ENCODE assay signal across 8 cellular contexts in the genomic region with DNA sequence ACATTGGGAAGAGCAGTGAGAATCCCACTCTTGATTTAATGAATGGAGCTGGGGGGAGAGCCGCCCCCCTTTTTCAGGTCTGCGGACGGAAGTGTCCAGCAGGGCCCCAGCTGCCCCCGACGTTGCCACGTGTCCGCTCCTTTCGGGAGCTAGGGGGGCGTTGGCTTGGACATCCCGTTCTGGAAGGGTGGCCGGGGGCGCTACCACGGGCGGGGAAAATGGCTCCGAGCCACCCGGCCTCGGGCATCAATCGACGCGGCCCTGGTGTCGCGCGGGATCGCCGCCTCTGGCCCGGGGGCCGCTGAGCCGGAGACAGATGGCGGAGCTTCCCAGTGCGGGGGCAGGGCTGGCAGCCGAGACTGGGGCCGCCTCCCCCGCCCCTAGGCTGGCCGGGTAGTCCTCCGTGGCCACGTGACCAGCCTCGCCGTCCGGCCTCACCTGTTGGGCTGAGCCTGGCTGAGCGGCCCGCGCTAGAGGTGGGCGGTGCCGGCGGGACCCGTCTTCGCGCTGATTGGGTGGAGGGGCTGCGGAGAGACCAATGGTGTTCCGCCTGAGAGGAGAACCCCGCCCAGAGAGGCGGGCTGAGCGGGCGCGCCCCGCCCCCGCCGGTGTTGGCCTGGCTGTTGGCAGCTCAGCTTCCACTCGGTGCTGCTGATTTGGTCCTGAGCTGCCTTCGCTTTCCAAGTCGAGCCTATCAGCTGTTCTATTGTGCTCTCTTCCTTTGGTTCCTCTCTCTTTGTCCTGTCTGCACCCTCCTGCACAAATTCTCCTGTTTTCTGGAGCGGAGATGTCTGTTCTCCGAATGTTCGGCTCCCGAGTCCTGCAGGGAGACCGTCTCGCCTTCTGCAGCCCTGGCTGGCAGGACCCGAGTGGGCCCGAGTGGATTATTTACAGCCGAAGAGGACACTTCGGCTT. TPM values are rescaled to one million over a fixed set of nuclear protein-coding genes. Genes with fewer than 3 reads are reported as not detected.
A peak's percentile ranks its signal among the peaks of the same experiment; 100 is the strongest.
DNase-seq lines count a peak whose midpoint lies in the region; ATAC-seq and TF ChIP-seq lines count a peak whose summit lies in the region.

No MANE protein-coding gene starts in this region.

- no peaks in the 10 kb centered on the region for H3K9me3 Mint-ChIP-seq in naive thymus-derived CD4-positive, alpha-beta T cell

- no peaks in the 10 kb centered on the region for H3K4me1 ChIP-seq in Panc1 (ENCODE audit: control insufficient read depth, insufficient read depth, low read length)
- H3K4me1 ChIP-seq in naive thymus-derived CD4-positive, alpha-beta T cell (ENCODE audit: control insufficient read depth in 2 of 2, insufficient read depth in 2 of 2, low read length in 2 of 2), result peaks cover 21 to 38% of the 10 kb centered on the region in 2 donors

- DNase-seq in DMS79 treated with DMSO at 0.1 percent for 48 hours (lab: John Stamatoyannopoulos, UW), result peak; percentile 54
- DNase-seq in Panc1 (ENCODE audit: low read depth, low spot score), result no peak
- DNase-seq in activated effector memory CD4-positive, alpha-beta T cell treated with Interleukin-2 at 50 U/mL for 16 hours, result peak; percentile 90
- DNase-seq in fibroblast of peridontal ligament (ENCODE audit: extremely low read depth), result peak; percentile 88
- DNase-seq in naive thymus-derived CD4-positive, alpha-beta T cell, result peak; percentile 81 to 93 (median 90)
- DNase-seq in stimulated activated CD8-positive, alpha-beta memory T cell treated with anti-CD3 and anti-CD28 coated beads, Interleukin-7, amount 100 ng/mL, for 1 hour (ENCODE audit: low read depth in 2 of 2), result peak; percentile 76 to 79

- H3K27ac Mint-ChIP-seq in naive thymus-derived CD4-positive, alpha-beta T cell, result peak overlapping the region in 8 of 9 donors; percentile 26 to 89 (median 63)

- peak overlapping the region; percentile 44 to 60 for H3K4me3 ChIP-seq in Panc1 (ENCODE audit: low read depth in 2 of 2, low read length in 2 of 2)
- H3K4me3 ChIP-seq in naive thymus-derived CD4-positive, alpha-beta T cell (ENCODE audit: low read length), result peak overlapping the region; percentile 56

- CTCF ChIA-PET in Panc1 (lab: Charles Lee), result no interaction called here
- CTCF ChIA-PET in naive thymus-derived CD4-positive, alpha-beta T cell (lab: Charles Lee), result interaction anchor here (0.8 kb wide), 1 partner anchor 109 kb away, joined by 4 read pairs; no protein-coding TSS in a partner anchor

- intact Hi-C loops in Panc1 (cut with micrococcal nuclease; ENCODE audit: unreplicated experiment), result loop anchor here (5.0 to 10.0 kb wide), 2 partner anchors 616 to 712 kb away; no protein-coding TSS in a partner anchor
- intact Hi-C loops in naive thymus-derived CD4-positive, alpha-beta T cell (cut with micrococcal nuclease), result loop anchor here (1.0 to 10.0 kb wide), 5 partner anchors 9 to 1906 kb away; a partner anchor contains a TSS

- ATAC-seq in HG03039 (IDR thresholded peaks at IDR 0.05; ENCODE audit: unreplicated experiment) (peak; percentile 68), Panc1 (peak; percentile 97), HG03571 (IDR thresholded peaks at IDR 0.05; ENCODE audit: unreplicated experiment) (no peak)
- ATAC-seq in naive thymus-derived CD4-positive, alpha-beta T cell, result peak; percentile 100

- H3K9me3 ChIP-seq in Panc1 (ENCODE audit: control insufficient read depth, insufficient read depth, low read depth, low read length), result no peaks in the 10 kb centered on the region
- no peaks in the 10 kb centered on the region for H3K9me3 ChIP-seq in naive thymus-derived CD4-positive, alpha-beta T cell (ENCODE audit: control insufficient read depth in 2 of 3, low read length in 3 of 3)

- no peaks in the 10 kb centered on the region for H3K27me3 Mint-ChIP-seq in naive thymus-derived CD4-positive, alpha-beta T cell

- peaks cover 5% of the 10 kb centered on the region; the same call in 1 of the 2 replicates for H3K27me3 ChIP-seq in Panc1 (ENCODE audit: control insufficient read depth, insufficient read depth, low read length)
- no peaks in the 10 kb centered on the region for H3K27me3 ChIP-seq in naive thymus-derived CD4-positive, alpha-beta T cell (ENCODE audit: control insufficient read depth in 2 of 2, insufficient read depth in 2 of 2, low read length in 2 of 2)

- TF ChIP-seq CTCF in Panc1 (IDR thresholded peaks at IDR 0.05), result no peak

- H3K27ac ChIP-seq in Panc1 (ENCODE audit: low read length), result no peak overlapping the region
- H3K27ac ChIP-seq in naive thymus-derived CD4-positive, alpha-beta T cell (ENCODE audit: low read depth, low read length), result peak overlapping the region; percentile 57

- no TSS peak for BruUV-seq in Panc1 (replicated peaks; lab: Mats Ljungman, UMichigan)

- H3K36me3 Mint-ChIP-seq in naive thymus-derived CD4-positive, alpha-beta T cell, result peaks cover 4 to 39% (median 28%) of the 10 kb centered on the region in 5 donors

- POLR2A ChIA-PET in Panc1 (lab: Charles Lee), result no interaction called here
- POLR2A ChIA-PET in naive thymus-derived CD4-positive, alpha-beta T cell (lab: Charles Lee), result interaction anchor here (0.6 to 1.3 kb wide), 3 partner anchors 9 to 119 kb away, joined by 3 to 8 read pairs (median 3); a partner anchor contains a TSS

- H3K4me3 Mint-ChIP-seq in naive thymus-derived CD4-positive, alpha-beta T cell, result peak overlapping the region; percentile 71 to 95 (median 86)

- in situ Hi-C loops in Panc1 (cut with HindIII; ENCODE audit: low pct_unique_long_range_greater_than_20kb, low sequenced_read_pairs), result no loop called here

- H3K36me3 ChIP-seq in Panc1 (ENCODE audit: control insufficient read depth, insufficient read depth, low read length), result no peaks in the 10 kb centered on the region
- no peaks in the 10 kb centered on the region for H3K36me3 ChIP-seq in naive thymus-derived CD4-positive, alpha-beta T cell (ENCODE audit: control insufficient read depth in 2 of 3, insufficient read depth in 3 of 3, low read length in 3 of 3)

- H3K4me1 Mint-ChIP-seq in naive thymus-derived CD4-positive, alpha-beta T cell, result peaks cover 47 to 83% (median 73%) of the 10 kb centered on the region in 7 donors

RNA-seq across cellular contexts. Expression of a gene that starts 8.3 kb away (rescaled TPM):
- total RNA-seq in Panc1 (2021; ENCODE audit: unreplicated experiment), result 0.59 TPM
- 0.58 TPM for polyA plus RNA-seq in Panc1 (2012; ENCODE audit: insufficient read length)
- total RNA-seq in naive thymus-derived CD4-positive, alpha-beta T cell, result 10 to 100 TPM; 11.7 to 40.7 (median 30.8) TPM
- polyA plus RNA-seq in naive thymus-derived CD4-positive, alpha-beta T cell, result 10 to 100 TPM in 1 of 2 donors, 1 to 10 TPM in 1; 7.9 to 12.2 TPM
